ENCODE assay signal across 24 cellular contexts in the genomic region with DNA sequence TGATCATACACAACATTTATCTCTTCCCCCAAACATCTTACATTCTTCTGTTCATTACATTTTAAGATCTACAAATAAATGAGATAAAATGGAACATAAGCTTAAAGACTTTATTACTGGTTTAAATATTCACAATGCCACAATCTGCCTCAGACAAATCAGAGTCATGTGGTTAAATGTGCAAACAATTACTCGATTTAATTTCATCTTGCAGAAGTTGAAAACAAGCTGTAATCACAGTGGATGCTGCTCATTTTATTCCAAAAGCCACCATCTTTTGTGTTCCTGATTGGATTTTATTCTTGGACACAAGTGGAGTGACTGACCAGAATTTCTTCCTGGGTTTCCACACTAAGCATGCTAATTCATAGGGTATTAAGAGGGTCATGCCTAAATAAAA. TPM values are rescaled to one million over a fixed set of nuclear protein-coding genes. Genes with fewer than 3 reads are reported as not detected.
"Had no signal": no experiment of that assay in that cellular context is flagged by ENCODE, and none has a peak within 500 bp of the region (broad histone marks: within the 10 kb centered on the region; RNA-seq: fewer than 3 reads in every experiment).

No MANE protein-coding gene starts in this region.

- H3K27ac Mint-ChIP-seq: effector memory CD8-positive, alpha-beta T cell; naive thymus-derived CD4-positive, alpha-beta T cell; nephron; neural progenitor cell; progenitor cell of endocrine pancreas; stimulated activated naive B cell treated with anti-CD40 and anti-IgM and Interleukin-4, amounts not matched to agents 10 μg/mL and 1 μg/mL and 100 μg/mL, for 72 hours; stimulated activated naive CD8-positive, alpha-beta T cell treated with anti-CD3 and anti-CD28 coated beads, Interleukin-15, Interleukin-2, amounts not matched to agents 100 ng/mL and 50 ng/mL, for 24 hours had no signal

- H3K4me1 Mint-ChIP-seq: naive thymus-derived CD4-positive, alpha-beta T cell; nephron; stimulated activated naive B cell treated with anti-CD40 and anti-IgM and Interleukin-4, amounts not matched to agents 10 μg/mL and 1 μg/mL and 100 μg/mL, for 72 hours had no signal

- H3K36me3 ChIP-seq: colonic mucosa, esophagus squamous epithelium, left lung, neural progenitor cell, right lobe of liver, thoracic aorta, transverse colon, upper lobe of right lung, uterus had no signal

- H3K9ac ChIP-seq: neural progenitor cell, parathyroid adenoma had no signal

- DNase-seq: colonic mucosa; dermis blood vessel endothelial cell; effector memory CD8-positive, alpha-beta T cell; erythroblast; esophagus squamous epithelium; kidney; left cardiac atrium; left lung; mesendoderm; naive thymus-derived CD4-positive, alpha-beta T cell; right lobe of liver; small intestine; stimulated activated CD4-positive, alpha-beta T cell treated with anti-CD3 and anti-CD28 coated beads, Interleukin-15, amount 100 ng/mL, for 24 hours; stimulated activated CD4-positive, alpha-beta T cell treated with anti-CD3 and anti-CD28 coated beads, Interleukin-2, amount 100 ng/mL, for 48 hours; stimulated activated naive B cell treated with anti-CD40 and anti-IgM and Interleukin-4, amounts not matched to agents 10 μg/mL and 1 μg/mL and 100 μg/mL, for 72 hours; transverse colon; upper lobe of right lung; uterus had no signal

- H3K36me3 Mint-ChIP-seq: naive thymus-derived CD4-positive, alpha-beta T cell; neural progenitor cell; stimulated activated naive B cell treated with anti-CD40 and anti-IgM and Interleukin-4, amounts not matched to agents 10 μg/mL and 1 μg/mL and 100 μg/mL, for 72 hours had no signal

- H3K4me3 ChIP-seq: colonic mucosa, esophagus squamous epithelium, left lung, neural progenitor cell, right lobe of liver, thoracic aorta, transverse colon, upper lobe of right lung, uterus had no signal

- H3K4me1 ChIP-seq: colonic mucosa, esophagus squamous epithelium, left lung, parathyroid adenoma, right lobe of liver, transverse colon, upper lobe of right lung, uterus had no signal

- H3K27ac ChIP-seq: colonic mucosa, esophagus squamous epithelium, left lung, neural progenitor cell, parathyroid adenoma, right lobe of liver, thoracic aorta, transverse colon, upper lobe of right lung, uterus had no signal

- H2AFZ ChIP-seq: neural progenitor cell, parathyroid adenoma had no signal

- H3K4me3 Mint-ChIP-seq: effector memory CD8-positive, alpha-beta T cell; naive thymus-derived CD4-positive, alpha-beta T cell; nephron; neural progenitor cell; stimulated activated naive B cell treated with anti-CD40 and anti-IgM and Interleukin-4, amounts not matched to agents 10 μg/mL and 1 μg/mL and 100 μg/mL, for 72 hours; stimulated activated naive CD8-positive, alpha-beta T cell treated with anti-CD3 and anti-CD28 coated beads, Interleukin-15, Interleukin-2, amounts not matched to agents 100 ng/mL and 50 ng/mL, for 24 hours had no signal

- H3K79me2 ChIP-seq: parathyroid adenoma had no signal

- H3K27me3 ChIP-seq: colonic mucosa, esophagus squamous epithelium, neural progenitor cell, right lobe of liver, transverse colon, upper lobe of right lung, uterus had no signal

- H3K4me2 ChIP-seq: neural progenitor cell had no signal

- H3K9me3 Mint-ChIP-seq: naive thymus-derived CD4-positive, alpha-beta T cell; nephron; neural progenitor cell; stimulated activated naive B cell treated with anti-CD40 and anti-IgM and Interleukin-4, amounts not matched to agents 10 μg/mL and 1 μg/mL and 100 μg/mL, for 72 hours; stimulated activated naive CD8-positive, alpha-beta T cell treated with anti-CD3 and anti-CD28 coated beads, Interleukin-15, Interleukin-2, amounts not matched to agents 100 ng/mL and 50 ng/mL, for 24 hours had no signal

- H3K9me3 ChIP-seq: colonic mucosa, esophagus squamous epithelium, left lung, right lobe of liver, thoracic aorta, transverse colon, upper lobe of right lung, uterus had no signal

RNA-seq across cellular contexts. Expression of a gene that starts 33.2 kb away (rescaled TPM):
- polyA plus RNA-seq: naive thymus-derived CD4-positive, alpha-beta T cell had no signal
